In genomic region chr17:68204736-68205135, GRCh38 we compare ENCODE assay signal across 8 cellular contexts. TPM values are rescaled to one million over a fixed set of nuclear protein-coding genes. Genes with fewer than 3 reads are reported as not detected.
DNase-seq lines count a peak whose midpoint lies in the region; ATAC-seq and TF ChIP-seq lines count a peak whose summit lies in the region.

No MANE protein-coding gene starts in this region.

- 1% methylated on average over 14 to 22 of the region's 22 CpGs for whole genome bisulfite sequencing in body of pancreas, 2 donors

- H3K36me3 ChIP-seq in SJCRH30 (no peaks in the 10 kb centered on the region), body of pancreas (replicated peaks in 1 of 2; ENCODE audit: insufficient read depth in 1 of 2, low read depth in 2 of 2) (no peaks in the 10 kb centered on the region)

- H3K9me3 ChIP-seq in SJCRH30 (replicated peaks) (no peaks in the 10 kb centered on the region), body of pancreas (no peaks in the 10 kb centered on the region)

- H3K4me1 ChIP-seq in SJCRH30 (0 out of 2 replicates have a peak, but pooled peaks cover 3% of the 10 kb centered on the region), body of pancreas (peaks cover 33% of the 10 kb centered on the region)

- TF ChIP-seq POLR2A in body of pancreas (IDR thresholded peaks at IDR 0.05), result no peak

- intact Hi-C loops in body of pancreas (cut with DNase I), result no loop called here

- no peak overlapping the region for H3K27ac ChIP-seq in SJCRH30
- H3K27ac ChIP-seq in body of pancreas, result peak overlapping the region in 2 of 4 donors; percentile 58 to 78

- H3K4me3 ChIP-seq in SJCRH30 (peak overlapping the region; percentile 85), fibroblast of pulmonary artery (replicated peaks; ENCODE audit: low read depth, low read length) (peak overlapping the region; percentile 75), body of pancreas (peak overlapping the region in 1 of 2 donors; percentile 62)

- TF ChIP-seq CTCF in fibroblast of pulmonary artery (IDR thresholded peaks at IDR 0.05; ENCODE audit: low read length, missing control alignments) (no peak), body of pancreas (IDR thresholded peaks at IDR 0.05) (no peak)

- H3K27me3 ChIP-seq in SJCRH30 (no peaks in the 10 kb centered on the region), body of pancreas (no peaks in the 10 kb centered on the region)

- DNase-seq in A172 (ENCODE audit: low spot score) (peak; percentile 14), SJCRH30 (peak; percentile 42 to 59), fibroblast of pulmonary artery (ENCODE audit: low read depth) (no peak), retina (peak; percentile 22), body of pancreas (no peak), cortex of kidney (lab: John Stamatoyannopoulos, UW) (no peak)

- ATAC-seq in GM19467 (IDR thresholded peaks at IDR 0.05; ENCODE audit: unreplicated experiment), result peak; percentile 6
- no peak for ATAC-seq in body of pancreas
- no peak for ATAC-seq in HG02885 (IDR thresholded peaks at IDR 0.05; ENCODE audit: poor library complexity, unreplicated experiment)

RNA-seq across cellular contexts. Expression of gene AMZ2, which starts 43.1 kb away (rescaled TPM):
- total RNA-seq in A172 (2014; rRNA removed; shearing (Covaris generic)), result 165 and 202 TPM in 2 replicates
- 102 and 105 TPM in 2 replicates for total RNA-seq in SJCRH30 (2014; rRNA removed; shearing (Covaris generic))
- total RNA-seq in body of pancreas, result 10 to 100 TPM; 23.3 to 28.3 TPM

Comparison
In these comparisons a context has a peak if more than half of its experiments do, and no peak if none do; other contexts are left out.
1. DNase-seq: peak in A172 (single experiment), SJCRH30 (2 of 2) and retina (single experiment); none in fibroblast of pulmonary artery (single experiment), body of pancreas (0 of 4) and cortex of kidney (single experiment).